Comparison of ENCODE assay signal across 3 cellular contexts in the genomic region with DNA sequence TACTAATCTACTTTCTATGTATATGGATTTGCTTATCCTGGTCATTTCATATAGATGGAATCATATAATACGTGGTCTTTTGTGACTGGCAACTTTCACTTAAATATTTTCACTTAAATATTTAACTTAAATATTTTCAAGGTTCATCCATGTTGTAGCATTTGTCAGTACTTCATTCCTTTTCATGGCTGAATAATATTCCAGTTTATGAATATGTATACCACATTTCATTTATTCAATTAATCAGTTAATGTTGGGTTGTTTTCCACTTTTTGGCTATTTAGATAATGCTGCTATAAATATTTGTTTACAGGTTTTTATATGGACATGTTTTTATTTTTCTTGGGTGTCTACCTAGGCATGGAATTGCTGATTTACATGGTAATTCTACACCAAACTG.
TF ChIP-seq lines count a peak whose summit lies in the region.

No MANE protein-coding gene starts in this region.

TF ChIP-seq in SK-N-SH treated with all-trans-retinoic acid at 6 μM for 48 hours, 23 proteins besides CTCF, POLR2A, EP300 and RAD21 (continued from another document):
- TF ChIP-seq ZNF8 (CRISPR knock-in tag; IDR thresholded peaks at IDR 0.05) = peak; percentile 89

TF ChIP-seq in SK-N-SH, 30 proteins besides CTCF, POLR2A, EP300 and RAD21:
- no peak for TF ChIP-seq CHD2 (IDR thresholded peaks at IDR 0.05; ENCODE audit: low read length, partially characterized antibody)

TF ChIP-seq in K562, 482 proteins besides CTCF, POLR2A, EP300 and RAD21 (continued from another document):
- TF ChIP-seq RBM25 (IDR thresholded peaks at IDR 0.05; ENCODE audit: low read depth, low read length, severe bottlenecking) = peak; percentile 47
TF ChIP-seq in K562: peak in this region for 2.
